Comparison of ENCODE assay signal across 1 cellular context in the genomic region with DNA sequence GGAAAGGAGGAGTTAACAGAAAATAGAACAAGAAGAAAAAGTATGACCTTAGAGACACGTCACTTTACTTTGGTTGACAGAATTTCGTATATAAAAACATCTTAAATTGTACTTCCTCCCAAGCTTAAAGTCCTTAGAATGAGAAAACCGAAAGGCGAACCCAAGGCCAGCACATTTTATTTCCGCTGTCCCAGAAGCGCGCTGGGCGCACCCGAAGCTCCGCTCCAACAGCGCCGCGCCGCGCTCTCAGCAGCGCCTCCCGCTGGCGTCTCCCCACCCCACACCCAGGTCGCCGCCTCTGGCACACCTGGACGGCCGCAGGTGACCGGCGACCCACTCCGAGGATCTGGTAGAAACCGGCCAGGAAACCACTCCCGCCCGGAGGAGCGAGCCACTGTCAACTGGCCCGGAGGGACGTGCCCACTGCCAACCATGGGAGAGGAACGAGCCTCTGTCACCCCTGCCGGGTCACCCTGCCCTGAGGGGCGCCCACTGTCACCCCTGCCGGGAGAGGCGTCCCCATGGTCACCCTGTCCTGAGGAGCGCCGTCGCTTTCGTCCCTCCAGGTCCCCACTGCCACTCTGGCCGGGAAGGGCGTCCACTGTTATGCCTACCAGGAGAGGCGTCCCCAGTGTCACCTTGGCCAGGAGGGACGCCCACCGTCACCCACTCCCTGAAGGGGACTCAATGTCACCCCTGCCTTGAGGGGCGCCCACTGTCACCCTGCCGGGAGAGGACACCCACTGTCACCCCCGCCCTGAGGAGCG.
A peak's percentile ranks its signal among the peaks of the same experiment; 100 is the strongest.
TF ChIP-seq lines count a peak whose summit lies in the region.

No MANE protein-coding gene starts in this region.

TF ChIP-seq in HepG2, 621 proteins besides CTCF, POLR2A, EP300 and RAD21 (continued from another document and continues in another):
- TF ChIP-seq, protein P1, sequence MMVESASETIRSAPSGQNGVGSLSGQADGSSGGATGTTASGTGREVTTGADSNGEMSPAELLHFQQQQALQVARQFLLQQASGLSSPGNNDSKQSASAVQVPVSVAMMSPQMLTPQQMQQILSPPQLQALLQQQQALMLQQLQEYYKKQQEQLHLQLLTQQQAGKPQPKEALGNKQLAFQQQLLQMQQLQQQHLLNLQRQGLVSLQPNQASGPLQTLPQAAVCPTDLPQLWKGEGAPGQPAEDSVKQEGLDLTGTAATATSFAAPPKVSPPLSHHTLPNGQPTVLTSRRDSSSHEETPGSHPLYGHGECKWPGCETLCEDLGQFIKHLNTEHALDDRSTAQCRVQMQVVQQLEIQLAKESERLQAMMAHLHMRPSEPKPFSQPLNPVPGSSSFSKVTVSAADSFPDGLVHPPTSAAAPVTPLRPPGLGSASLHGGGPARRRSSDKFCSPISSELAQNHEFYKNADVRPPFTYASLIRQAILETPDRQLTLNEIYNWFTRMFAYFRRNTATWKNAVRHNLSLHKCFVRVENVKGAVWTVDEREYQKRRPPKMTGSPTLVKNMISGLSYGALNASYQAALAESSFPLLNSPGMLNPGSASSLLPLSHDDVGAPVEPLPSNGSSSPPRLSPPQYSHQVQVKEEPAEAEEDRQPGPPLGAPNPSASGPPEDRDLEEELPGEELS (CRISPR knock-in tag; IDR thresholded peaks at IDR 0.05) = peak; percentile 67
- TF ChIP-seq ZEB1 (IDR thresholded peaks at IDR 0.05; ENCODE audit: insufficient replicate concordance, low read depth) = peak; percentile 98
- TF ChIP-seq IRF1 (CRISPR knock-in tag; IDR thresholded peaks at IDR 0.05; ENCODE audit: low read depth) = no peak
- TF ChIP-seq THAP9 (CRISPR knock-in tag; IDR thresholded peaks at IDR 0.05; ENCODE audit: borderline replicate concordance) = 0 out of 2 replicates have a peak, but pooled peaks have one; percentile 40
- TF ChIP-seq KDM4B (CRISPR knock-in tag; IDR thresholded peaks at IDR 0.05) = peak; percentile 92; the same call in 1 of the 2 replicates
- TF ChIP-seq ZNF772 (CRISPR knock-in tag; IDR thresholded peaks at IDR 0.05) = peak; percentile 94
- peak; percentile 67 for TF ChIP-seq TAF15 (IDR thresholded peaks at IDR 0.05; ENCODE audit: low read depth, low read length, poor library complexity, severe bottlenecking)
- TF ChIP-seq, protein P2, sequence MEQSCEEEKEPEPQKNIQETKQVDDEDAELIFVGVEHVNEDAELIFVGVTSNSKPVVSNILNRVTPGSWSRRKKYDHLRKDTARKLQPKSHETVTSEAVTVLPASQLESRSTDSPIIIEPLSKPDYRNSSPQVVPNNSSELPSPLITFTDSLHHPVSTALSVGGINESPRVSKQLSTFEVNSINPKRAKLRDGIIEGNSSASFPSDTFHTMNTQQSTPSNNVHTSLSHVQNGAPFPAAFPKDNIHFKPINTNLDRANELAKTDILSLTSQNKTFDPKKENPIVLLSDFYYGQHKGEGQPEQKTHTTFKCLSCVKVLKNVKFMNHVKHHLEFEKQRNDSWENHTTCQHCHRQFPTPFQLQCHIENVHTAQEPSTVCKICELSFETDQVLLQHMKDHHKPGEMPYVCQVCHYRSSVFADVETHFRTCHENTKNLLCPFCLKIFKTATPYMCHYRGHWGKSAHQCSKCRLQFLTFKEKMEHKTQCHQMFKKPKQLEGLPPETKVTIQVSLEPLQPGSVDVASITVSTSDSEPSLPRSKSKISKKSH (CRISPR knock-in tag; IDR thresholded peaks at IDR 0.05; ENCODE audit: borderline replicate concordance) = no peak
- no peak for TF ChIP-seq ZNF432 (CRISPR knock-in tag; IDR thresholded peaks at IDR 0.05; ENCODE audit: borderline replicate concordance)
- no peak for TF ChIP-seq HNRNPK (IDR thresholded peaks at IDR 0.05; ENCODE audit: low read depth, low read length, poor library complexity, severe bottlenecking)
- no peak for TF ChIP-seq TBL1XR1 (IDR thresholded peaks at IDR 0.05; ENCODE audit: borderline replicate concordance, low read length, partially characterized antibody)
- TF ChIP-seq NFYB (CRISPR knock-in tag; IDR thresholded peaks at IDR 0.05) = no peak
- TF ChIP-seq ZNF180 (CRISPR knock-in tag; IDR thresholded peaks at IDR 0.05; ENCODE audit: borderline replicate concordance, low read depth) = no peak
- TF ChIP-seq ZNF343 (CRISPR knock-in tag; IDR thresholded peaks at IDR 0.05) = peak; percentile 80; the same call in 1 of the 2 replicates
- TF ChIP-seq HDAC2 (CRISPR knock-in tag; IDR thresholded peaks at IDR 0.05) = peak; percentile 62
- TF ChIP-seq PCBP1 (IDR thresholded peaks at IDR 0.05; ENCODE audit: borderline replicate concordance, low read depth, low read length) = no peak
- TF ChIP-seq GMEB2 (CRISPR knock-in tag; IDR thresholded peaks at IDR 0.05; ENCODE audit: low read depth) = no peak
- peak; percentile 77 for TF ChIP-seq ZNF501 (CRISPR knock-in tag; IDR thresholded peaks at IDR 0.05)
- TF ChIP-seq ZBTB49 (CRISPR knock-in tag; IDR thresholded peaks at IDR 0.05; ENCODE audit: borderline replicate concordance) = no peak
- peak; percentile 25; the same call in 1 of the 2 replicates for TF ChIP-seq ZNF235 (CRISPR knock-in tag; IDR thresholded peaks at IDR 0.05; ENCODE audit: borderline replicate concordance)
- no peak for TF ChIP-seq PHB2 (IDR thresholded peaks at IDR 0.05; ENCODE audit: partially characterized antibody)
- TF ChIP-seq, protein P3, sequence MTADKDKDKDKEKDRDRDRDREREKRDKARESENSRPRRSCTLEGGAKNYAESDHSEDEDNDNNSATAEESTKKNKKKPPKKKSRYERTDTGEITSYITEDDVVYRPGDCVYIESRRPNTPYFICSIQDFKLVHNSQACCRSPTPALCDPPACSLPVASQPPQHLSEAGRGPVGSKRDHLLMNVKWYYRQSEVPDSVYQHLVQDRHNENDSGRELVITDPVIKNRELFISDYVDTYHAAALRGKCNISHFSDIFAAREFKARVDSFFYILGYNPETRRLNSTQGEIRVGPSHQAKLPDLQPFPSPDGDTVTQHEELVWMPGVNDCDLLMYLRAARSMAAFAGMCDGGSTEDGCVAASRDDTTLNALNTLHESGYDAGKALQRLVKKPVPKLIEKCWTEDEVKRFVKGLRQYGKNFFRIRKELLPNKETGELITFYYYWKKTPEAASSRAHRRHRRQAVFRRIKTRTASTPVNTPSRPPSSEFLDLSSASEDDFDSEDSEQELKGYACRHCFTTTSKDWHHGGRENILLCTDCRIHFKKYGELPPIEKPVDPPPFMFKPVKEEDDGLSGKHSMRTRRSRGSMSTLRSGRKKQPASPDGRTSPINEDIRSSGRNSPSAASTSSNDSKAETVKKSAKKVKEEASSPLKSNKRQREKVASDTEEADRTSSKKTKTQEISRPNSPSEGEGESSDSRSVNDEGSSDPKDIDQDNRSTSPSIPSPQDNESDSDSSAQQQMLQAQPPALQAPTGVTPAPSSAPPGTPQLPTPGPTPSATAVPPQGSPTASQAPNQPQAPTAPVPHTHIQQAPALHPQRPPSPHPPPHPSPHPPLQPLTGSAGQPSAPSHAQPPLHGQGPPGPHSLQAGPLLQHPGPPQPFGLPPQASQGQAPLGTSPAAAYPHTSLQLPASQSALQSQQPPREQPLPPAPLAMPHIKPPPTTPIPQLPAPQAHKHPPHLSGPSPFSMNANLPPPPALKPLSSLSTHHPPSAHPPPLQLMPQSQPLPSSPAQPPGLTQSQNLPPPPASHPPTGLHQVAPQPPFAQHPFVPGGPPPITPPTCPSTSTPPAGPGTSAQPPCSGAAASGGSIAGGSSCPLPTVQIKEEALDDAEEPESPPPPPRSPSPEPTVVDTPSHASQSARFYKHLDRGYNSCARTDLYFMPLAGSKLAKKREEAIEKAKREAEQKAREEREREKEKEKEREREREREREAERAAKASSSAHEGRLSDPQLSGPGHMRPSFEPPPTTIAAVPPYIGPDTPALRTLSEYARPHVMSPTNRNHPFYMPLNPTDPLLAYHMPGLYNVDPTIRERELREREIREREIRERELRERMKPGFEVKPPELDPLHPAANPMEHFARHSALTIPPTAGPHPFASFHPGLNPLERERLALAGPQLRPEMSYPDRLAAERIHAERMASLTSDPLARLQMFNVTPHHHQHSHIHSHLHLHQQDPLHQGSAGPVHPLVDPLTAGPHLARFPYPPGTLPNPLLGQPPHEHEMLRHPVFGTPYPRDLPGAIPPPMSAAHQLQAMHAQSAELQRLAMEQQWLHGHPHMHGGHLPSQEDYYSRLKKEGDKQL (CRISPR knock-in tag; IDR thresholded peaks at IDR 0.05; ENCODE audit: low read depth) = no peak; the same call in 1 of the 2 replicates
- peak; percentile 95 for TF ChIP-seq HDAC1 (CRISPR knock-in tag; IDR thresholded peaks at IDR 0.05)
- no peak for TF ChIP-seq ATF6 (CRISPR knock-in tag; conservative IDR thresholded peaks at IDR 0.05)
- TF ChIP-seq MBD4 (IDR thresholded peaks at IDR 0.05; ENCODE audit: borderline replicate concordance, low read length) = no peak
- no peak for TF ChIP-seq RFX5 (IDR thresholded peaks at IDR 0.05; ENCODE audit: low read depth, low read length)
- peak; percentile 65; the same call in 1 of the 2 replicates for TF ChIP-seq ZNF574 (CRISPR knock-in tag; IDR thresholded peaks at IDR 0.05)
